Comparison of ENCODE assay signal across 34 cellular contexts in the genomic region with DNA sequence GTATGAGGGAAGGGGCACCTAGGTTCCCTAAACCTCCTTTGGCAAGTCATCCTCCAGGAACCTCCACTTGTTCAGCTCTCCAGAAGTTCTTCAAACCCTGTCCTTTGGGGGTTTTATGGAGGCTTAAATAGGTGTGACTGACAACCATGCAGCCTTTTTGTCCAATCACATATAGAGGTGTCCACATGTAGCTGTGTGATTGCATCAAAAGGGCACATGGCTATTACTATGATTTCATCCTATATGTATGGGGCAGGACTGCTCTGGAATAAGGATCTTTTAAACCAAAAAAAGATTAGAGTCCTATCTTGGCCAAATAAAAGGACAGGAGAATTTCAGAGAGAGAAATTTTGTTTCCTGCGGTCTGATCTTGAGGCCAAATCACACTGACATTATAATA.
"Had no signal": no experiment of that assay in that cellular context is flagged by ENCODE, and none has a peak within 500 bp of the region (broad histone marks: within the 10 kb centered on the region; RNA-seq: fewer than 3 reads in every experiment).

No MANE protein-coding gene starts in this region.

- H3K36me3 ChIP-seq: MG63 had no signal

- DNase-seq: Karpas-422, Kasumi-1, MG63, MM.1S, MV-4-11, NCI-H1048, NCI-H1092, NCI-H1092 treated with DMSO at 0.1 percent for 48 hours, NCI-H1105, NCI-H1105 treated with DMSO at 0.1 percent for 48 hours, NCI-H1417, NCI-H1417 treated with DMSO at 0.1 percent for 48 hours, NCI-H1436, NCI-H1436 treated with DMSO at 0.1 percent for 48 hours, NCI-H146, NCI-H1694, NCI-H1694 treated with DMSO at 0.1 percent for 48 hours, NCI-H187, NCI-H187 treated with DMSO at 0.1 percent for 48 hours, NCI-H1930, NCI-H2029, NCI-H2029 treated with DMSO at 0.1 percent for 48 hours, NCI-H2081, NCI-H2081 treated with DMSO at 0.1 percent for 48 hours, NCI-H2107, NCI-H2171, NCI-H2171 treated with DMSO at 0.1 percent for 48 hours, NCI-H2227 treated with DMSO at 0.1 percent for 48 hours, NCI-H226, NCI-H345, NCI-H446, NCI-H446 treated with DMSO at 0.1 percent for 48 hours, NCI-H510A, NCI-H510A treated with DMSO at 0.1 percent for 48 hours had no signal

- H3K27me3 ChIP-seq: MG63 had no signal

- H3K9me3 ChIP-seq: MG63 had no signal

- H3K4me3 ChIP-seq: MG63 had no signal
